1 cellular context compared by ENCODE assay signal in the genomic region with DNA sequence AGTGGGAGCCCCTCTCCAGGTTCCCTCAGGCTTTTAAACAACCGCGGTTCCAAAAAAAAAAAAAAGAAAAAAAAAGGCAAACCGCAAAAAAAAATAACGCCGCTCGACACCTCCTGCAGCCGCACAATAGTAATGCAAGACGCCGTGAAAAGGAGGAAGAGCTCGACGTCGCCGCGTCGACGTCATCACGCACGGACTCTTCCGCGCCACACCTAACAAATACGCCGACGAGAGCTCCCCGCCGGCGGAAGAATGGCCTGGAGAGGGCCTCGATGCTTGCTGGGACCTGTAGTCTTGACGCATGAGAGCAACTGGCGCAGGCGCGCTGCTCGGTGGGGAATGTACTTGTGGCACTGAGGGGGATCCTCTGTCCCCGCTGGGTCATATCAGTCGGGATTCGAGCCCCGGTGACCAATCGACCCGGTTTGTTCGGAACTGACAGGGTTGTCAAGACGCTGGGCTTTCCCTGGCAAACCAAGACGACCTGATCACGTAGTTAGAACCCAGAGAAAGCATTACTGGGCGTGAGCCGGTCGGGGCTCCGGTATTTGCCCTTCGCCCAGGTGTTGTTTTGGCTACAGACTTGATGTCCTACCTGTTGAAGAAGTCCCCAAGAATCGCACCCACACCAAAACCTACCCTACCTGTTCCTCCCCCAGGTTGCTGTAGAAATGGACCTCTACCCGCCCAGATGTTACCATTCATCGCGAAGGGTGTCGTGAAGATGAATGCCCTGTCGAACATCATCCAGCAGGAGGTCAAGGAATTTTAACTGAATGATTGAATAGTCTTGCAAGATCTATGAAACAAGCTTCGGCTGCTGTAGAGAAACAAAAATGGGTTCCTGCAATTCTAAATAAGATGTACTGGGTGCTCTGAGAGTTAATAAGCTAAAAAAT.
A peak's percentile ranks its signal among the peaks of the same experiment; 100 is the strongest.
TF ChIP-seq lines count a peak whose summit lies in the region.

CBR4 (minus strand) TSS at position 131 of the 899 bp plus-strand sequence. CDS start 166 bp downstream, outside the sequence.

TF ChIP-seq in K562, 482 proteins besides CTCF, POLR2A, EP300 and RAD21 (continued from another document and continues in another):
- TF ChIP-seq, protein P1, sequence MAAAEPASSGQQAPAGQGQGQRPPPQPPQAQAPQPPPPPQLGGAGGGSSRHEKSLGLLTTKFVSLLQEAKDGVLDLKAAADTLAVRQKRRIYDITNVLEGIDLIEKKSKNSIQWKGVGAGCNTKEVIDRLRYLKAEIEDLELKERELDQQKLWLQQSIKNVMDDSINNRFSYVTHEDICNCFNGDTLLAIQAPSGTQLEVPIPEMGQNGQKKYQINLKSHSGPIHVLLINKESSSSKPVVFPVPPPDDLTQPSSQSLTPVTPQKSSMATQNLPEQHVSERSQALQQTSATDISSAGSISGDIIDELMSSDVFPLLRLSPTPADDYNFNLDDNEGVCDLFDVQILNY (CRISPR knock-in tag; IDR thresholded peaks at IDR 0.05), result no peak
- TF ChIP-seq JUN (IDR thresholded peaks at IDR 0.05; ENCODE audit: borderline replicate concordance, low read depth, low read length) (no peak), JUN (CRISPR knock-in tag; IDR thresholded peaks at IDR 0.05; ENCODE audit: borderline replicate concordance) (no peak; the same call in 1 of the 2 replicates), ZNF174 (CRISPR knock-in tag; IDR thresholded peaks at IDR 0.05) (no peak), ZNF436 (CRISPR knock-in tag; IDR thresholded peaks at IDR 0.05) (no peak), E2F3 (CRISPR knock-in tag; IDR thresholded peaks at IDR 0.05) (no peak), GATAD2B (IDR thresholded peaks at IDR 0.05; ENCODE audit: borderline replicate concordance) (no peak), TCF3 (CRISPR knock-in tag; IDR thresholded peaks at IDR 0.05) (no peak), GTF2E2 (tag; IDR thresholded peaks at IDR 0.05) (0 out of 2 replicates have a peak, but pooled peaks have one; percentile 74), POLR2H (tag; IDR thresholded peaks at IDR 0.05; ENCODE audit: low read depth) (peak; percentile 92), NFIX (CRISPR knock-in tag; IDR thresholded peaks at IDR 0.05; ENCODE audit: low read depth) (no peak), TAF1 (IDR thresholded peaks at IDR 0.05; ENCODE audit: control insufficient read depth, extremely low read depth, insufficient read depth, low read length, severe bottlenecking) (peak; percentile 40), RBM22 (IDR thresholded peaks at IDR 0.05; ENCODE audit: low read depth, low read length, poor library complexity, severe bottlenecking) (no peak), SAFB2 (IDR thresholded peaks at IDR 0.05; ENCODE audit: borderline replicate concordance, low read depth, low read length, severe bottlenecking) (no peak), POLR2AphosphoS5 (IDR thresholded peaks at IDR 0.05; ENCODE audit: control insufficient read depth, insufficient read depth, low read depth, low read length) (peak; percentile 87), ZBTB7A (IDR thresholded peaks at IDR 0.05; ENCODE audit: borderline replicate concordance, control insufficient read depth, low read depth, low read length) (no peak), LCOR (CRISPR knock-in tag; IDR thresholded peaks at IDR 0.05) (0 out of 2 replicates have a peak, but pooled peaks have one; percentile 17), U2AF1 (optimal IDR thresholded peaks at IDR 0.05; ENCODE audit: low read depth, low read length) (no peak), MCM3 (IDR thresholded peaks at IDR 0.05) (no peak), CAMTA2 (CRISPR knock-in tag; conservative IDR thresholded peaks at IDR 0.05) (no peak), RBBP5 (IDR thresholded peaks at IDR 0.05; ENCODE audit: borderline replicate concordance, insufficient read depth, low read length, poor library complexity, severe bottlenecking) (no peak), PRMT5 (CRISPR knock-in tag; IDR thresholded peaks at IDR 0.05) (no peak), GABPA (tag; conservative IDR thresholded peaks at IDR 0.05; ENCODE audit: low read depth) (peak; percentile 92), ZNF696 (CRISPR knock-in tag; conservative IDR thresholded peaks at IDR 0.05) (no peak), RFX7 (CRISPR knock-in tag; IDR thresholded peaks at IDR 0.05) (no peak), ESRRA (IDR thresholded peaks at IDR 0.05; ENCODE audit: borderline replicate concordance, low read depth) (peak; percentile 51; the same call in 1 of the 2 replicates), TCF7 (IDR thresholded peaks at IDR 0.05; ENCODE audit: borderline replicate concordance) (no peak), SREBF2 (CRISPR knock-in tag; IDR thresholded peaks at IDR 0.05) (no peak), ZNF24 (IDR thresholded peaks at IDR 0.05) (no peak), MBD1 (CRISPR knock-in tag; IDR thresholded peaks at IDR 0.05) (no peak)
- TF ChIP-seq, protein P2, sequence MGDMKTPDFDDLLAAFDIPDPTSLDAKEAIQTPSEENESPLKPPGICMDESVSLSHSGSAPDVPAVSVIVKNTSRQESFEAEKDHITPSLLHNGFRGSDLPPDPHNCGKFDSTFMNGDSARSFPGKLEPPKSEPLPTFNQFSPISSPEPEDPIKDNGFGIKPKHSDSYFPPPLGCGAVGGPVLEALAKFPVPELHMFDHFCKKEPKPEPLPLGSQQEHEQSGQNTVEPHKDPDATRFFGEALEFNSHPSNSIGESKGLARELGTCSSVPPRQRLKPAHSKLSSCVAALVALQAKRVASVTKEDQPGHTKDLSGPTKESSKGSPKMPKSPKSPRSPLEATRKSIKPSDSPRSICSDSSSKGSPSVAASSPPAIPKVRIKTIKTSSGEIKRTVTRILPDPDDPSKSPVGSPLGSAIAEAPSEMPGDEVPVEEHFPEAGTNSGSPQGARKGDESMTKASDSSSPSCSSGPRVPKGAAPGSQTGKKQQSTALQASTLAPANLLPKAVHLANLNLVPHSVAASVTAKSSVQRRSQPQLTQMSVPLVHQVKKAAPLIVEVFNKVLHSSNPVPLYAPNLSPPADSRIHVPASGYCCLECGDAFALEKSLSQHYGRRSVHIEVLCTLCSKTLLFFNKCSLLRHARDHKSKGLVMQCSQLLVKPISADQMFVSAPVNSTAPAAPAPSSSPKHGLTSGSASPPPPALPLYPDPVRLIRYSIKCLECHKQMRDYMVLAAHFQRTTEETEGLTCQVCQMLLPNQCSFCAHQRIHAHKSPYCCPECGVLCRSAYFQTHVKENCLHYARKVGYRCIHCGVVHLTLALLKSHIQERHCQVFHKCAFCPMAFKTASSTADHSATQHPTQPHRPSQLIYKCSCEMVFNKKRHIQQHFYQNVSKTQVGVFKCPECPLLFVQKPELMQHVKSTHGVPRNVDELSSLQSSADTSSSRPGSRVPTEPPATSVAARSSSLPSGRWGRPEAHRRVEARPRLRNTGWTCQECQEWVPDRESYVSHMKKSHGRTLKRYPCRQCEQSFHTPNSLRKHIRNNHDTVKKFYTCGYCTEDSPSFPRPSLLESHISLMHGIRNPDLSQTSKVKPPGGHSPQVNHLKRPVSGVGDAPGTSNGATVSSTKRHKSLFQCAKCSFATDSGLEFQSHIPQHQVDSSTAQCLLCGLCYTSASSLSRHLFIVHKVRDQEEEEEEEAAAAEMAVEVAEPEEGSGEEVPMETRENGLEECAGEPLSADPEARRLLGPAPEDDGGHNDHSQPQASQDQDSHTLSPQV (IDR thresholded peaks at IDR 0.05), result 0 out of 2 replicates have a peak, but pooled peaks have one; percentile 39
- TF ChIP-seq, protein P3, sequence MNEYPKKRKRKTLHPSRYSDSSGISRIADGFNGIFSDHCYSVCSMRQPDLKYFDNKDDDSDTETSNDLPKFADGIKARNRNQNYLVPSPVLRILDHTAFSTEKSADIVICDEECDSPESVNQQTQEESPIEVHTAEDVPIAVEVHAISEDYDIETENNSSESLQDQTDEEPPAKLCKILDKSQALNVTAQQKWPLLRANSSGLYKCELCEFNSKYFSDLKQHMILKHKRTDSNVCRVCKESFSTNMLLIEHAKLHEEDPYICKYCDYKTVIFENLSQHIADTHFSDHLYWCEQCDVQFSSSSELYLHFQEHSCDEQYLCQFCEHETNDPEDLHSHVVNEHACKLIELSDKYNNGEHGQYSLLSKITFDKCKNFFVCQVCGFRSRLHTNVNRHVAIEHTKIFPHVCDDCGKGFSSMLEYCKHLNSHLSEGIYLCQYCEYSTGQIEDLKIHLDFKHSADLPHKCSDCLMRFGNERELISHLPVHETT (CRISPR knock-in tag; conservative IDR thresholded peaks at IDR 0.05 in 1 of 2, IDR thresholded peaks at IDR 0.05 in 1 of 2), result no peak; a peak in 2 of 4 replicates
- TF ChIP-seq, protein P4, sequence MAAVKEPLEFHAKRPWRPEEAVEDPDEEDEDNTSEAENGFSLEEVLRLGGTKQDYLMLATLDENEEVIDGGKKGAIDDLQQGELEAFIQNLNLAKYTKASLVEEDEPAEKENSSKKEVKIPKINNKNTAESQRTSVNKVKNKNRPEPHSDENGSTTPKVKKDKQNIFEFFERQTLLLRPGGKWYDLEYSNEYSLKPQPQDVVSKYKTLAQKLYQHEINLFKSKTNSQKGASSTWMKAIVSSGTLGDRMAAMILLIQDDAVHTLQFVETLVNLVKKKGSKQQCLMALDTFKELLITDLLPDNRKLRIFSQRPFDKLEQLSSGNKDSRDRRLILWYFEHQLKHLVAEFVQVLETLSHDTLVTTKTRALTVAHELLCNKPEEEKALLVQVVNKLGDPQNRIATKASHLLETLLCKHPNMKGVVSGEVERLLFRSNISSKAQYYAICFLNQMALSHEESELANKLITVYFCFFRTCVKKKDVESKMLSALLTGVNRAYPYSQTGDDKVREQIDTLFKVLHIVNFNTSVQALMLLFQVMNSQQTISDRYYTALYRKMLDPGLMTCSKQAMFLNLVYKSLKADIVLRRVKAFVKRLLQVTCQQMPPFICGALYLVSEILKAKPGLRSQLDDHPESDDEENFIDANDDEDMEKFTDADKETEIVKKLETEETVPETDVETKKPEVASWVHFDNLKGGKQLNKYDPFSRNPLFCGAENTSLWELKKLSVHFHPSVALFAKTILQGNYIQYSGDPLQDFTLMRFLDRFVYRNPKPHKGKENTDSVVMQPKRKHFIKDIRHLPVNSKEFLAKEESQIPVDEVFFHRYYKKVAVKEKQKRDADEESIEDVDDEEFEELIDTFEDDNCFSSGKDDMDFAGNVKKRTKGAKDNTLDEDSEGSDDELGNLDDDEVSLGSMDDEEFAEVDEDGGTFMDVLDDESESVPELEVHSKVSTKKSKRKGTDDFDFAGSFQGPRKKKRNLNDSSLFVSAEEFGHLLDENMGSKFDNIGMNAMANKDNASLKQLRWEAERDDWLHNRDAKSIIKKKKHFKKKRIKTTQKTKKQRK (IDR thresholded peaks at IDR 0.05; ENCODE audit: borderline replicate concordance, low read depth, low read length), result no peak
- TF ChIP-seq, protein P5, sequence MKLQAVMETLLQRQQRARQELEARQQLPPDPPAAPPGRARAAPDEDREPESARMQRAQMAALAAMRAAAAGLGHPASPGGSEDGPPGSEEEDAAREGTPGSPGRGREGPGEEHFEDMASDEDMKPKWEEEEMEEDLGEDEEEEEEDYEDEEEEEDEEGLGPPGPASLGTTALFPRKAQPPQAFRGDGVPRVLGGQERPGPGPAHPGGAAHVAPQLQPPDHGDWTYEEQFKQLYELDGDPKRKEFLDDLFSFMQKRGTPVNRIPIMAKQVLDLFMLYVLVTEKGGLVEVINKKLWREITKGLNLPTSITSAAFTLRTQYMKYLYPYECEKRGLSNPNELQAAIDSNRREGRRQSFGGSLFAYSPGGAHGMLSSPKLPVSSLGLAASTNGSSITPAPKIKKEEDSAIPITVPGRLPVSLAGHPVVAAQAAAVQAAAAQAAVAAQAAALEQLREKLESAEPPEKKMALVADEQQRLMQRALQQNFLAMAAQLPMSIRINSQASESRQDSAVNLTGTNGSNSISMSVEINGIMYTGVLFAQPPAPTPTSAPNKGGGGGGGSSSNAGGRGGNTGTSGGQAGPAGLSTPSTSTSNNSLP (IDR thresholded peaks at IDR 0.05; ENCODE audit: borderline replicate concordance, low read depth, low read length), result no peak
- TF ChIP-seq, protein P6, sequence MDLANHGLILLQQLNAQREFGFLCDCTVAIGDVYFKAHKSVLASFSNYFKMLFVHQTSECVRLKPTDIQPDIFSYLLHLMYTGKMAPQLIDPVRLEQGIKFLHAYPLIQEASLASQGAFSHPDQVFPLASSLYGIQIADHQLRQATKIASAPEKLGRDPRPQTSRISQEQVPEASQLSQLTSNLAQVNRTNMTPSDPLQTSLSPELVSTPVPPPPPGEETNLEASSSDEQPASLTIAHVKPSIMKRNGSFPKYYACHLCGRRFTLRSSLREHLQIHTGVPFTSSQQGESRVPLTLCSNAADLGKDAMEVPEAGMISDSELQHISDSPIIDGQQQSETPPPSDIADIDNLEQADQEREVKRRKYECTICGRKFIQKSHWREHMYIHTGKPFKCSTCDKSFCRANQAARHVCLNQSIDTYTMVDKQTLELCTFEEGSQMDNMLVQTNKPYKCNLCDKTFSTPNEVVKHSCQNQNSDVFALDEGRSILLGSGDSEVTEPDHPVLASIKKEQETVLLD (IDR thresholded peaks at IDR 0.05), result peak; percentile 98
- TF ChIP-seq, protein P7, sequence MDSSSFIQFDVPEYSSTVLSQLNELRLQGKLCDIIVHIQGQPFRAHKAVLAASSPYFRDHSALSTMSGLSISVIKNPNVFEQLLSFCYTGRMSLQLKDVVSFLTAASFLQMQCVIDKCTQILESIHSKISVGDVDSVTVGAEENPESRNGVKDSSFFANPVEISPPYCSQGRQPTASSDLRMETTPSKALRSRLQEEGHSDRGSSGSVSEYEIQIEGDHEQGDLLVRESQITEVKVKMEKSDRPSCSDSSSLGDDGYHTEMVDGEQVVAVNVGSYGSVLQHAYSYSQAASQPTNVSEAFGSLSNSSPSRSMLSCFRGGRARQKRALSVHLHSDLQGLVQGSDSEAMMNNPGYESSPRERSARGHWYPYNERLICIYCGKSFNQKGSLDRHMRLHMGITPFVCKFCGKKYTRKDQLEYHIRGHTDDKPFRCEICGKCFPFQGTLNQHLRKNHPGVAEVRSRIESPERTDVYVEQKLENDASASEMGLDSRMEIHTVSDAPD (CRISPR knock-in tag; IDR thresholded peaks at IDR 0.05), result no peak
- TF ChIP-seq, protein P8, sequence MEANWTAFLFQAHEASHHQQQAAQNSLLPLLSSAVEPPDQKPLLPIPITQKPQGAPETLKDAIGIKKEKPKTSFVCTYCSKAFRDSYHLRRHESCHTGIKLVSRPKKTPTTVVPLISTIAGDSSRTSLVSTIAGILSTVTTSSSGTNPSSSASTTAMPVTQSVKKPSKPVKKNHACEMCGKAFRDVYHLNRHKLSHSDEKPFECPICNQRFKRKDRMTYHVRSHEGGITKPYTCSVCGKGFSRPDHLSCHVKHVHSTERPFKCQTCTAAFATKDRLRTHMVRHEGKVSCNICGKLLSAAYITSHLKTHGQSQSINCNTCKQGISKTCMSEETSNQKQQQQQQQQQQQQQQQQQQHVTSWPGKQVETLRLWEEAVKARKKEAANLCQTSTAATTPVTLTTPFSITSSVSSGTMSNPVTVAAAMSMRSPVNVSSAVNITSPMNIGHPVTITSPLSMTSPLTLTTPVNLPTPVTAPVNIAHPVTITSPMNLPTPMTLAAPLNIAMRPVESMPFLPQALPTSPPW (CRISPR knock-in tag; IDR thresholded peaks at IDR 0.05), result peak; percentile 4; the same call in 1 of the 2 replicates
